In genomic region chr20:20184149-20184548, GRCh38 we compare ENCODE assay signal across 11 cellular contexts.
DNase-seq lines count a peak whose midpoint lies in the region; FAIRE-seq and TF ChIP-seq lines count a peak whose summit lies in the region.
"Had no signal": no experiment of that assay in that cellular context is flagged by ENCODE, and none has a peak within 500 bp of the region (broad histone marks: within the 10 kb centered on the region; RNA-seq: fewer than 3 reads in every experiment).

No MANE protein-coding gene starts in this region.

- H3K9me3 ChIP-seq in PC-9 (ENCODE audit: insufficient read depth, low read depth) (no peaks in the 10 kb centered on the region), hepatocyte (ENCODE audit: low read depth) (no peaks in the 10 kb centered on the region), stomach (peaks cover 0 to 12% (median 3%) of the 10 kb centered on the region in 4 donors)
- H3K9me3 ChIP-seq: body of pancreas had no signal

- H3K27ac ChIP-seq in PC-9, result no peak overlapping the region
- no peak overlapping the region for H3K27ac ChIP-seq in hepatocyte
- H3K27ac ChIP-seq in stomach, result no peak overlapping the region
- H3K27ac ChIP-seq: body of pancreas had no signal

- H2AFZ ChIP-seq in PC-9 (no peak overlapping the region), hepatocyte (no peak overlapping the region)

- H3K4me3 ChIP-seq in PC-9 (no peak overlapping the region), hepatocyte (no peak overlapping the region), stomach (no peak overlapping the region)
- H3K4me3 ChIP-seq: body of pancreas had no signal

- no peak for TF ChIP-seq EP300 in stomach (IDR thresholded peaks at IDR 0.05)

- peaks cover 0 to 3% (median 0%) of the 10 kb centered on the region in 7 donors for H3K9me3 Mint-ChIP-seq in CD14-positive monocyte

- H3K36me3 Mint-ChIP-seq in CD14-positive monocyte, result no peaks in the 10 kb centered on the region

- CTCF ChIA-PET in PC-9 (lab: Charles Lee), result no interaction called here

- intact Hi-C loops in CD14-positive monocyte (cut with micrococcal nuclease) (no loop called here), PC-9 (cut with micrococcal nuclease; ENCODE audit: unreplicated experiment) (no loop called here), stomach (cut with DNase I; ENCODE audit: low total_unique reads) (no loop called here)

- H3K9me2 ChIP-seq in PC-9 (ENCODE audit: insufficient read depth), result no peaks in the 10 kb centered on the region
- no peaks in the 10 kb centered on the region for H3K9me2 ChIP-seq in hepatocyte (replicated peaks; ENCODE audit: insufficient read depth)

- H3K79me2 ChIP-seq in PC-9 (ENCODE audit: low read depth) (no peaks in the 10 kb centered on the region), hepatocyte (no peaks in the 10 kb centered on the region)

- H3K4me1 ChIP-seq in PC-9 (replicated peaks; ENCODE audit: insufficient read depth) (no peaks in the 10 kb centered on the region), hepatocyte (ENCODE audit: insufficient read depth) (no peaks in the 10 kb centered on the region), stomach (no peaks in the 10 kb centered on the region)
- H3K4me1 ChIP-seq: body of pancreas had no signal

- DNase-seq in CD14-positive monocyte (ENCODE audit: low spot score) (no peak), GM12891 (ENCODE audit: insufficient read length, low spot score) (no peak), PC-9 (no peak), hepatocyte (ENCODE audit: low spot score) (no peak), SHP77 treated with DMSO at 0.1 percent for 48 hours (lab: John Stamatoyannopoulos, UW) (no peak), Ammon's horn (ENCODE audit: low spot score) (no peak), stomach (no peak), cerebellar cortex (ENCODE audit: low spot score) (no peak)
- DNase-seq: activated B cell treated with CpG ODN at 0.5 μM for 24 hours, body of pancreas, NCI-H1694 had no signal

- peaks cover 3% of the 10 kb centered on the region for H3K4me1 Mint-ChIP-seq in CD14-positive monocyte
- H3K4me1 Mint-ChIP-seq: activated B cell treated with CpG ODN at 0.5 μM for 24 hours had no signal

- no TSS peak for BruUV-seq in PC-9 (replicated peaks; lab: Mats Ljungman, UMichigan)

- H3K27me3 Mint-ChIP-seq in CD14-positive monocyte (ENCODE audit: low read depth in 3 of 3), result peaks cover 0 to 5% (median 5%) of the 10 kb centered on the region in 3 donors

- 0 out of 2 replicates have a peak, but pooled peaks cover 4% of the 10 kb centered on the region for H3K27me3 ChIP-seq in PC-9 (ENCODE audit: insufficient read depth, low read depth)
- no peaks in the 10 kb centered on the region for H3K27me3 ChIP-seq in hepatocyte
- no peaks in the 10 kb centered on the region for H3K27me3 ChIP-seq in stomach
- H3K27me3 ChIP-seq: body of pancreas had no signal

- no peaks in the 10 kb centered on the region for H3K36me3 ChIP-seq in PC-9 (ENCODE audit: low read depth)
- H3K36me3 ChIP-seq in hepatocyte (replicated peaks; ENCODE audit: insufficient read depth, low read depth), result no peaks in the 10 kb centered on the region
- H3K36me3 ChIP-seq in stomach, result no peaks in the 10 kb centered on the region

- H3K27ac Mint-ChIP-seq in CD14-positive monocyte, result peak overlapping the region in 1 of 7 donors; percentile 8
- H3K27ac Mint-ChIP-seq: activated B cell treated with CpG ODN at 0.5 μM for 24 hours had no signal

- TF ChIP-seq POLR2A in GM12891 (IDR thresholded peaks at IDR 0.05; ENCODE audit: low read depth, low read length) (no peak), stomach (IDR thresholded peaks at IDR 0.05) (no peak)

- no peak overlapping the region for H3K4me3 Mint-ChIP-seq in CD14-positive monocyte
- H3K4me3 Mint-ChIP-seq: activated B cell treated with CpG ODN at 0.5 μM for 24 hours had no signal

- H4K20me1 ChIP-seq in PC-9 (ENCODE audit: insufficient read depth) (no peaks in the 10 kb centered on the region), hepatocyte (ENCODE audit: insufficient read depth, poor library complexity, severe bottlenecking) (no peaks in the 10 kb centered on the region)

- 78% methylated on average over 1 of the region's 1 CpG for WGBS in hepatocyte (ENCODE audit: low lambda C conversion rate, missing lambda C conversion rate)
- WGBS in stomach, 5 donors, result 58 to 71% (median 61%) methylated on average over 1 of the region's 1 CpG

- FAIRE-seq in GM12891 (lab: Jason Lieb, UNC), result peak; percentile 20

- POLR2A ChIA-PET in PC-9 (lab: Charles Lee; ENCODE audit: unreplicated experiment), result no interaction called here

- H3K4me2 ChIP-seq in PC-9 (no peak overlapping the region), hepatocyte (no peak overlapping the region)

- TF ChIP-seq CTCF in CD14-positive monocyte (IDR thresholded peaks at IDR 0.05) (peak; percentile 83), PC-9 (conservative IDR thresholded peaks at IDR 0.05) (peak; percentile 47; the same call in 1 of the 2 replicates), hepatocyte (IDR thresholded peaks at IDR 0.05; ENCODE audit: poor library complexity) (peak; percentile 10), stomach (IDR thresholded peaks at IDR 0.05) (no peak)

- no peaks in the 10 kb centered on the region for H3F3A ChIP-seq in PC-9 (ENCODE audit: insufficient read depth, low read depth)

TF ChIP-seq in GM12891, 5 proteins besides CTCF, POLR2A, EP300 and RAD21:
- TF ChIP-seq TAF1 (IDR thresholded peaks at IDR 0.05; ENCODE audit: low read depth, low read length), result no peak
- TF ChIP-seq POLR2AphosphoS5 (IDR thresholded peaks at IDR 0.05; ENCODE audit: low read depth, low read length), result no peak

Comparison
In these comparisons a context has a peak if more than half of its experiments do, and no peak if none do; other contexts are left out.
1. CTCF ChIP-seq: peak in CD14-positive monocyte (single experiment), PC-9 (single experiment) and hepatocyte (single experiment); none in stomach (0 of 7).